In genomic region chr17:55717898-55718735, GRCh38 we compare ENCODE assay signal across 8 cellular contexts. TPM values are rescaled to one million over a fixed set of nuclear protein-coding genes. Genes with fewer than 3 reads are reported as not detected.
DNase-seq lines count a peak whose midpoint lies in the region; ATAC-seq and TF ChIP-seq lines count a peak whose summit lies in the region.

No MANE protein-coding gene starts in this region.

- H3K27me3 Mint-ChIP-seq in glutamatergic neuron (ENCODE audit: unreplicated experiment) = no peaks in the 10 kb centered on the region

- no peak overlapping the region for H3K27ac Mint-ChIP-seq in glutamatergic neuron (ENCODE audit: unreplicated experiment)

- no peaks in the 10 kb centered on the region for H3K9me3 ChIP-seq in SJCRH30 (replicated peaks)

- intact Hi-C loops in posterior cingulate gyrus (cut with DNase I) = loop anchor here (2.0 kb wide), 1 partner anchor 191 kb away; no protein-coding TSS in a partner anchor

- no peak overlapping the region for H3K4me3 Mint-ChIP-seq in glutamatergic neuron (ENCODE audit: unreplicated experiment)

- no peaks in the 10 kb centered on the region for H3K36me3 ChIP-seq in SJCRH30

- DNase-seq in GM13976 (ENCODE audit: low spot score) (peak; percentile 23), KBM-7 (peak; percentile 73), SJCRH30 (peak; percentile 66 to 84), glutamatergic neuron (peak; percentile 83), posterior cingulate gyrus (peak; percentile 35 to 93 (median 73))
- DNase-seq in activated naive CD4-positive, alpha-beta T cell treated with Interleukin-2 at 50 U/mL for 16 hours = peak; percentile 65

- H3K4me1 ChIP-seq in SJCRH30 = peaks cover 2% of the 10 kb centered on the region; the same call in 1 of the 2 replicates

- no peak overlapping the region for H3K4me3 ChIP-seq in SJCRH30

- in situ Hi-C loops in GM13976 (cut with MboI; ENCODE audit: low sequenced_read_pairs, unreplicated experiment) = loop anchor here (10.0 kb wide), 1 partner anchor 193 kb away; no protein-coding TSS in a partner anchor
- in situ Hi-C loops in KBM-7 (cut with MboI; ENCODE audit: low pct_unique_long_range_greater_than_20kb, low sequenced_read_pairs) = no loop called here

- H3K27ac ChIP-seq in SJCRH30 = no peak overlapping the region

- no peaks in the 10 kb centered on the region for H3K9me3 Mint-ChIP-seq in glutamatergic neuron (ENCODE audit: unreplicated experiment)

- H3K4me1 Mint-ChIP-seq in glutamatergic neuron (ENCODE audit: low read depth, unreplicated experiment) = peaks cover 10% of the 10 kb centered on the region

- TF ChIP-seq CTCF in GM13976 (IDR thresholded peaks at IDR 0.05; ENCODE audit: borderline replicate concordance, control extremely low read depth, extremely low read depth, insufficient read depth, missing control alignments) (peak; percentile 67), glutamatergic neuron (IDR thresholded peaks at IDR 0.05; ENCODE audit: partially characterized antibody, unreplicated experiment) (peak; percentile 97)

- ATAC-seq in HG03095 (IDR thresholded peaks at IDR 0.05; ENCODE audit: unreplicated experiment) = no peak
- no peak for ATAC-seq in GM18520 (IDR thresholded peaks at IDR 0.05; ENCODE audit: unreplicated experiment)

- no peaks in the 10 kb centered on the region for H3K27me3 ChIP-seq in SJCRH30

- no peaks in the 10 kb centered on the region for H3K36me3 Mint-ChIP-seq in glutamatergic neuron (ENCODE audit: unreplicated experiment)

RNA-seq across cellular contexts. Expression of gene TMEM100, which starts 4.5 kb away (rescaled TPM):
- 1.0 and 1.3 TPM in 2 replicates for total RNA-seq in SJCRH30 (2014; rRNA removed; shearing (Covaris generic))
- total RNA-seq in glutamatergic neuron (ENCODE audit: unreplicated experiment) = 1.4 TPM

RNA-seq across cellular contexts. Expression of gene PCTP, which starts 32.7 kb away (rescaled TPM):
- total RNA-seq in SJCRH30 (2014; rRNA removed; shearing (Covaris generic)) = 21.1 and 23.6 TPM in 2 replicates
- total RNA-seq in glutamatergic neuron (ENCODE audit: unreplicated experiment) = 20.5 TPM

Comparison
In these comparisons a context has a peak if more than half of its experiments do, and no peak if none do; other contexts are left out.
1. DNase-seq: peak in every context shown above with its lines; median percentile 83 in glutamatergic neuron; 75 in SJCRH30; 73 in KBM-7; 73 in posterior cingulate gyrus; 65 in activated naive CD4-positive, alpha-beta T cell treated with Interleukin-2 at 50 U/mL for 16 hours; 23 in GM13976.